Comparison of ENCODE assay signal across 17 cellular contexts in genomic region chr5:180006116-180006515, GRCh38.
A peak's percentile ranks its signal among the peaks of the same experiment; 100 is the strongest.
DNase-seq lines count a peak whose midpoint lies in the region; ATAC-seq and TF ChIP-seq lines count a peak whose summit lies in the region.
"Had no signal": no experiment of that assay in that cellular context is flagged by ENCODE, and none has a peak within 500 bp of the region (broad histone marks: within the 10 kb centered on the region; RNA-seq: fewer than 3 reads in every experiment).

No MANE protein-coding gene starts in this region.

- peaks cover 6% of the 10 kb centered on the region for H3K9me3 ChIP-seq in endodermal cell (ENCODE audit: control insufficient read depth, low read length)
- H3K9me3 ChIP-seq: A549 had no signal

- ATAC-seq in natural killer cell (no peak), HG03025 (IDR thresholded peaks at IDR 0.05; ENCODE audit: low FRiP score, unreplicated experiment) (no peak)
- ATAC-seq: A549 had no signal

- in situ Hi-C loops in SK-MEL-5 (cut with HindIII; ENCODE audit: low pct_unique_long_range_greater_than_20kb, low sequenced_read_pairs) = no loop called here

- peaks cover 49% of the 10 kb centered on the region for H3K4me1 Mint-ChIP-seq in endodermal cell
- H3K4me1 Mint-ChIP-seq in natural killer cell = peaks cover 44 to 49% of the 10 kb centered on the region in 2 donors

- H3K27me3 ChIP-seq in endodermal cell (ENCODE audit: control insufficient read depth, insufficient read depth, low read length, poor library complexity, severe bottlenecking) = no peaks in the 10 kb centered on the region

- H3K4me3 ChIP-seq in endodermal cell (ENCODE audit: low read length) = no peak overlapping the region
- H3K4me3 ChIP-seq: A549 had no signal

- H3K27ac ChIP-seq in endodermal cell (ENCODE audit: low read depth, low read length) = no peak overlapping the region
- H3K27ac ChIP-seq: A549, RWPE1 had no signal

- H3K27me3 Mint-ChIP-seq in endodermal cell (ENCODE audit: insufficient read depth) = no peaks in the 10 kb centered on the region
- H3K27me3 Mint-ChIP-seq in natural killer cell (ENCODE audit: low read depth in 2 of 2) = no peaks in the 10 kb centered on the region

- H3K4me3 Mint-ChIP-seq in endodermal cell (no peak overlapping the region), natural killer cell (peak overlapping the region; percentile 90)
- H3K4me3 Mint-ChIP-seq: HFFc6 had no signal

- peaks cover 30% of the 10 kb centered on the region for H3K36me3 Mint-ChIP-seq in endodermal cell (ENCODE audit: low read depth)
- no peaks in the 10 kb centered on the region for H3K36me3 Mint-ChIP-seq in natural killer cell

- H3K9me3 Mint-ChIP-seq in endodermal cell (no peaks in the 10 kb centered on the region), natural killer cell (no peaks in the 10 kb centered on the region)

- peaks cover 54% of the 10 kb centered on the region for H3K36me3 ChIP-seq in endodermal cell (ENCODE audit: control insufficient read depth, insufficient read depth, low read length)

- H3K27ac Mint-ChIP-seq in endodermal cell (peak overlapping the region; percentile 12), natural killer cell (peak overlapping the region in 1 of 2 donors; percentile 94)
- H3K27ac Mint-ChIP-seq: HFFc6 had no signal

- peak; percentile 65 for DNase-seq in COLO829 (ENCODE audit: low spot score)
- peak; percentile 69 for DNase-seq in SK-MEL-5 (ENCODE audit: low read depth, low spot score)
- no peak for DNase-seq in endodermal cell
- no peak for DNase-seq in natural killer cell
- DNase-seq in NCI-H82 (lab: John Stamatoyannopoulos, UW) = no peak
- DNase-seq in RPMI8226 = no peak
- DNase-seq: DMS79, H7, HFFc6, IMR-90, NCI-H1694 treated with DMSO at 0.1 percent for 48 hours, NCI-H510A, NCI-H774, SIG-M5 had no signal

- no peak for TF ChIP-seq CTCF in endodermal cell (conservative IDR thresholded peaks at IDR 0.05)
- no peak for TF ChIP-seq CTCF in natural killer cell (IDR thresholded peaks at IDR 0.05)

- H3K9ac ChIP-seq in endodermal cell (ENCODE audit: extremely low read depth, low read length, poor library complexity, severe bottlenecking) = no peak overlapping the region

- H3K4me1 ChIP-seq in endodermal cell (ENCODE audit: control insufficient read depth, insufficient read depth, low read length) = peaks cover 20% of the 10 kb centered on the region
- H3K4me1 ChIP-seq: A549 had no signal

- intact Hi-C loops in natural killer cell (cut with micrococcal nuclease) = loop anchor here (5.0 kb wide), 2 partner anchors 66 to 81 kb away; partner anchors contain the start of gene RNF130

Comparison
In these comparisons a context has a peak if more than half of its experiments do, and no peak if none do; other contexts are left out.
1. DNase-seq: peak in COLO829 (single experiment) and SK-MEL-5 (single experiment); none in endodermal cell (single experiment), natural killer cell (single experiment), NCI-H82 (single experiment) and RPMI8226 (single experiment).